18 cellular contexts compared by ENCODE assay signal in the genomic region with DNA sequence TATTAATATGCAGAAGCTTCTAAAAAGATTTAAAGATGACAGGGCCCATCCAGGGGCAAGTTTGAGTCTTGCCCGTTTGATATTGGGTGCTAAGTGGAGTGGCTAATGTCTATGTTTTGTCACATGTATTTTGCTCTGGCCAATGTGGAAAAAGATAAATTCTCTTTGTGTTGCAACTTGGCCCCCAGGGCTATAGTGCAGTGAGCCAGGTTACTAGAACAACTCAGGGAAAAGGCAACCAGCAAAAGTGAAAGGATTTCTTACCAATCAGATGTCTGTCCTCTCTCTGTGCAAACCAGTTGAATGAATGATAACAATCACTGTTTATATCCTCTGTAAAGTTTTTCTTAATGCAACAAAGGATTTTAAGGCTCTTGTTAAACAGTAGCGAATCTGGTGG. TPM values are rescaled to one million over a fixed set of nuclear protein-coding genes. Genes with fewer than 3 reads are reported as not detected.
"Had no signal": no experiment of that assay in that cellular context is flagged by ENCODE, and none has a peak within 500 bp of the region (broad histone marks: within the 10 kb centered on the region; RNA-seq: fewer than 3 reads in every experiment).

No MANE protein-coding gene starts in this region.

- H3K36me3 ChIP-seq: lower lobe of right lung, tibial nerve, vagina, WERI-Rb-1 had no signal

- ATAC-seq: activated T-cell treated with anti-CD3 and anti-CD28 coated beads, Interleukin-2, amount 50 U/mL, for 72 hours; esophagus mucosa; lower lobe of right lung; natural killer cell treated with Interleukin-12 subunit alpha and Interleukin-12 subunit beta and Interleukin-15 and Interleukin-18, amount 100 ng/mL, for 72 hours; stimulated activated naive CD8-positive, alpha-beta T cell treated with anti-CD3 and anti-CD28 coated beads, Interleukin-15, Interleukin-2, amounts not matched to agents 100 U/mL and 50 U/mL, for 24 hours; T-helper 17 cell had no signal

- H3K27ac ChIP-seq: lower lobe of right lung, skin epidermis, tibial nerve, vagina, WERI-Rb-1 had no signal

- H3K9me3 ChIP-seq: lower lobe of right lung, tibial nerve, vagina had no signal

- H3K27me3 ChIP-seq: tibial nerve, vagina had no signal

- DNase-seq: activated CD4-positive, alpha-beta T cell treated with anti-CD3 and anti-CD28 coated beads for 1 hour; activated CD4-positive, alpha-beta T cell treated with anti-CD3 and anti-CD28 coated beads, Interleukin-2, amount 50 U/mL, for 4 hours; activated gamma-delta T cell treated with Interleukin-2 at 50 U/mL for 16 hours; activated T-cell treated with anti-CD3 and anti-CD28 coated beads, Interleukin-2, amount 50 U/mL, for 72 hours; cerebellar nuclear complex; cortex of kidney; effector CD4-positive, alpha-beta T cell; lower lobe of right lung; stimulated activated naive CD8-positive, alpha-beta T cell treated with anti-CD3 and anti-CD28 coated beads, Interleukin-15, Interleukin-2, amounts not matched to agents 100 U/mL and 50 U/mL, for 24 hours; substantia nigra; T-helper 17 cell; WERI-Rb-1 had no signal

- H3K4me3 ChIP-seq: lower lobe of right lung, skin epidermis, tibial nerve, vagina had no signal

- H3K4me1 ChIP-seq: lower lobe of right lung had no signal

- FAIRE-seq: bronchial epithelial cell had no signal

RNA-seq across cellular contexts. Expression of gene AQP11, which starts 52.5 kb away (rescaled TPM):
- total RNA-seq: esophagus mucosa had no signal
